Comparison of ENCODE assay signal across 8 cellular contexts in genomic region chr13:50357586-50358118, GRCh38.
DNase-seq lines count a peak whose midpoint lies in the region; ATAC-seq, FAIRE-seq and TF ChIP-seq lines count a peak whose summit lies in the region.

No MANE protein-coding gene starts in this region.

- no peak for TF ChIP-seq POLR2A in GM12891 (IDR thresholded peaks at IDR 0.05; ENCODE audit: low read depth, low read length)

- H3K4me1 Mint-ChIP-seq in nephron, result peaks cover 63% of the 10 kb centered on the region

- no peak for TF ChIP-seq CTCF in C4-2B (conservative IDR thresholded peaks at IDR 0.05)
- no peak for TF ChIP-seq CTCF in dorsolateral prefrontal cortex (IDR thresholded peaks at IDR 0.05 in 54 of 56, conservative IDR thresholded peaks at IDR 0.05 in 2 of 56; ENCODE audit: low read depth in 1 of 56, partially characterized antibody in 56 of 56)
- TF ChIP-seq CTCF in nephron (IDR thresholded peaks at IDR 0.05; ENCODE audit: unreplicated experiment in 3 of 3), result no peak

- H3K4me3 ChIP-seq in dorsolateral prefrontal cortex, result peak overlapping the region in 7 of 59 donors; percentile 6 to 28 (median 16)

- H3K27ac Mint-ChIP-seq in nephron, result peak overlapping the region; percentile 94 to 97 (median 94)

- H3K27ac ChIP-seq in C4-2B (peak overlapping the region; percentile 94), dorsolateral prefrontal cortex (peak overlapping the region in 50 of 59 donors; percentile 6 to 87 (median 58))

- H3K27me3 Mint-ChIP-seq in nephron (ENCODE audit: low read depth), result no peaks in the 10 kb centered on the region

- no peak for FAIRE-seq in GM12891 (lab: Jason Lieb, UNC)

- no peak for ATAC-seq in HG02588 (IDR thresholded peaks at IDR 0.05; ENCODE audit: unreplicated experiment)

- H3K27me3 ChIP-seq in dorsolateral prefrontal cortex, result no peaks in the 10 kb centered on the region

- intact Hi-C loops in dorsolateral prefrontal cortex (cut with DNase I), result no loop called here

- DNase-seq in NCI-H2196 treated with DMSO at 0.1 percent for 48 hours (lab: John Stamatoyannopoulos, UW; ENCODE audit: unreplicated experiment) (peak; percentile 36), dorsolateral prefrontal cortex (peak in 1 of 10 donors; percentile 60), GM12891 (ENCODE audit: insufficient read length, low spot score) (no peak), islet precursor cell (no peak), HK-2 (ENCODE audit: unreplicated experiment) (no peak)

- no peaks in the 10 kb centered on the region for H3K9me3 Mint-ChIP-seq in nephron

- no peaks in the 10 kb centered on the region for H3K36me3 Mint-ChIP-seq in nephron (ENCODE audit: low read depth)

- H3K4me3 Mint-ChIP-seq in nephron, result peak overlapping the region in 2 of 3 experiments; percentile 12

TF ChIP-seq in GM12891, 5 proteins besides CTCF, POLR2A, EP300 and RAD21:
- TF ChIP-seq TAF1 (IDR thresholded peaks at IDR 0.05; ENCODE audit: low read depth, low read length) (no peak), SPI1 (IDR thresholded peaks at IDR 0.05; ENCODE audit: low read depth, low read length) (no peak), PAX5 (IDR thresholded peaks at IDR 0.05; ENCODE audit: insufficient read depth, low read length, severe bottlenecking) (no peak), POLR2AphosphoS5 (IDR thresholded peaks at IDR 0.05; ENCODE audit: low read depth, low read length) (no peak), POU2F2 (IDR thresholded peaks at IDR 0.05; ENCODE audit: low read depth, low read length) (no peak)
